Comparison of ENCODE assay signal across 24 cellular contexts in the genomic region with DNA sequence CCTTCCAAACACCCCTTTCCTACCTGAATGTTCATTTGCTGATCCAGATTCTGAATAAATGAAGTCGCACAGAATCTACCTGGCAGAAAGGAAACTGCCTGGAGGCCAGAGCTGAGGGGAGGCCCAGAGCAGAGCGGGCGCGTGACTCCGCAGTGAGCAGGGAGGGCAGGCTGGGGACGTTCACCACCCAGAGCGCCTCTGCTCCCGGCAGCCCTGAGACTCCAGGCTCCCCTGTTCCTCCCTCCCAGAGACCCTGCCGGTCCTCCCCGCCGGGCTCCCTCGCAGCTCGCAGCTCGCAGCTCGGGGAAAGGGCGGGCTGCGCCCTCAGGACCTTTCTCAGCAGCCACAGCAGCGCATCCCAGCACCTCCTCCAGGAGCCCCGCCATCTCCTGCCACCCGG.
DNase-seq lines count a peak whose midpoint lies in the region; ATAC-seq and TF ChIP-seq lines count a peak whose summit lies in the region.
"Had no signal": no experiment of that assay in that cellular context is flagged by ENCODE, and none has a peak within 500 bp of the region (broad histone marks: within the 10 kb centered on the region; RNA-seq: fewer than 3 reads in every experiment).

No MANE protein-coding gene starts in this region.

- CTCF ChIA-PET in OCI-LY7 (lab: Charles Lee; ENCODE audit: unreplicated experiment), result no interaction called here

- no peak for TF ChIP-seq POLR2A in tibial nerve (IDR thresholded peaks at IDR 0.05)

- no peak overlapping the region for H3K27ac Mint-ChIP-seq in activated CD4-positive, alpha-beta T cell treated with anti-CD3 and anti-CD28 coated beads, Interleukin-2, amount 10 ng/mL, durations not matched to agents 24 days and 14 days
- H3K27ac Mint-ChIP-seq: T-helper 17 cell had no signal

- H3K9me3 Mint-ChIP-seq in activated CD4-positive, alpha-beta T cell treated with anti-CD3 and anti-CD28 coated beads, Interleukin-2, amount 10 ng/mL, durations not matched to agents 24 days and 14 days, result peaks cover 3% of the 10 kb centered on the region

- H3K9me3 ChIP-seq in psoas muscle (no peaks in the 10 kb centered on the region), tibial nerve (peaks cover 0 to 15% (median 0%) of the 10 kb centered on the region in 4 donors), OCI-LY7 (ENCODE audit: low read length) (no peaks in the 10 kb centered on the region)
- H3K9me3 ChIP-seq: neutrophil, SJSA1 had no signal

- H3K79me2 ChIP-seq in OCI-LY7 (ENCODE audit: insufficient read depth, low read depth, low read length), result no peaks in the 10 kb centered on the region

- H3K4me1 ChIP-seq in psoas muscle (no peaks in the 10 kb centered on the region), tibial nerve (peaks cover 0 to 47% (median 14%) of the 10 kb centered on the region in 4 donors), OCI-LY7 (ENCODE audit: insufficient read depth, low read length, poor library complexity, severe bottlenecking) (no peaks in the 10 kb centered on the region)
- H3K4me1 ChIP-seq: SJSA1 had no signal

- no peak overlapping the region for H3K4me3 ChIP-seq in psoas muscle
- H3K4me3 ChIP-seq in tibial nerve, result no peak overlapping the region
- H3K4me3 ChIP-seq in OCI-LY7 (ENCODE audit: low read depth, low read length, poor library complexity, severe bottlenecking), result no peak overlapping the region
- H3K4me3 ChIP-seq: SJSA1 had no signal

- H3K36me3 ChIP-seq in psoas muscle (ENCODE audit: insufficient read depth in 1 of 2, low read depth in 1 of 2) (no peaks in the 10 kb centered on the region), tibial nerve (no peaks in the 10 kb centered on the region), OCI-LY7 (ENCODE audit: insufficient read depth, low read length) (no peaks in the 10 kb centered on the region)
- H3K36me3 ChIP-seq: neutrophil, SJSA1, WERI-Rb-1 had no signal

- H3K9me2 ChIP-seq in OCI-LY7 (ENCODE audit: insufficient read depth, low read length), result no peaks in the 10 kb centered on the region

- H3K4me3 Mint-ChIP-seq in activated CD4-positive, alpha-beta T cell treated with anti-CD3 and anti-CD28 coated beads, Interleukin-2, amount 10 ng/mL, durations not matched to agents 24 days and 14 days, result no peak overlapping the region
- H3K4me3 Mint-ChIP-seq: CD8-positive, alpha-beta memory T cell; T-helper 17 cell had no signal

- 93 to 96% (median 96%) methylated on average over 19 to 20 of the region's 20 CpGs for WGBS in psoas muscle, 3 donors
- WGBS in tibial nerve, 2 donors, result 92 to 93% methylated on average over 20 of the region's 20 CpGs

- TF ChIP-seq CTCF in psoas muscle (IDR thresholded peaks at IDR 0.05) (no peak), tibial nerve (IDR thresholded peaks at IDR 0.05) (no peak), OCI-LY7 (conservative IDR thresholded peaks at IDR 0.05; ENCODE audit: low read length) (no peak)

- H4K20me1 ChIP-seq in OCI-LY7 (ENCODE audit: insufficient read depth, low read length), result no peaks in the 10 kb centered on the region

- no peaks in the 10 kb centered on the region for H3K27me3 ChIP-seq in psoas muscle (ENCODE audit: insufficient read depth in 3 of 3, low read length in 2 of 3)
- H3K27me3 ChIP-seq in tibial nerve, result no peaks in the 10 kb centered on the region
- H3K27me3 ChIP-seq: SJSA1 had no signal

- H3K4me1 Mint-ChIP-seq in activated CD4-positive, alpha-beta T cell treated with anti-CD3 and anti-CD28 coated beads, Interleukin-2, amount 10 ng/mL, durations not matched to agents 24 days and 14 days, result peaks cover 23% of the 10 kb centered on the region

- intact Hi-C loops in activated CD4-positive, alpha-beta T cell treated with anti-CD3 and anti-CD28 coated beads, Interleukin-2, amount 10 ng/mL, durations not matched to agents 24 days and 14 days (cut with micrococcal nuclease), result no loop called here
- intact Hi-C loops in left ventricle myocardium superior (cut with micrococcal nuclease), result no loop called here
- intact Hi-C loops in psoas muscle (cut with DNase I), result no loop called here
- intact Hi-C loops in OCI-LY7 (cut with micrococcal nuclease; ENCODE audit: unreplicated experiment), result no loop called here

- peaks cover 17% of the 10 kb centered on the region for H3K27me3 Mint-ChIP-seq in activated CD4-positive, alpha-beta T cell treated with anti-CD3 and anti-CD28 coated beads, Interleukin-2, amount 10 ng/mL, durations not matched to agents 24 days and 14 days

- TF ChIP-seq EP300 in tibial nerve (IDR thresholded peaks at IDR 0.05), result no peak

- no peak overlapping the region for H3K4me2 ChIP-seq in OCI-LY7 (ENCODE audit: low read length)

- BruUV-seq in OCI-LY7 (replicated peaks; lab: Mats Ljungman, UMichigan), result no TSS peak

- no peak overlapping the region for H2AFZ ChIP-seq in OCI-LY7 (ENCODE audit: low read length)

- ATAC-seq in left ventricle myocardium superior (peak; percentile 19), psoas muscle (no peak)
- ATAC-seq: left colon, T-helper 17 cell had no signal

- H3K27ac ChIP-seq in psoas muscle (peak overlapping the region; percentile 58), tibial nerve (peak overlapping the region; percentile 72 to 91 (median 86)), OCI-LY7 (ENCODE audit: low read depth, low read length, poor library complexity, severe bottlenecking) (no peak overlapping the region)
- H3K27ac ChIP-seq: 22Rv1, epithelial cell of prostate, neutrophil, SJSA1, WERI-Rb-1 had no signal

- POLR2A ChIA-PET in OCI-LY7 (lab: Charles Lee), result no interaction called here

- peak; percentile 39 for DNase-seq in activated CD4-positive, alpha-beta T cell treated with anti-CD3 and anti-CD28 coated beads, Interleukin-2, amount 10 ng/mL, durations not matched to agents 24 days and 14 days
- DNase-seq in activated CD4-positive, alpha-beta T cell treated with anti-CD3 and anti-CD28 coated beads, Interleukin-2, amount 50 U/mL, for 1 hour, result no peak
- peak; percentile 30 for DNase-seq in left ventricle myocardium superior
- no peak for DNase-seq in psoas muscle
- no peak for DNase-seq in tibial nerve (ENCODE audit: low spot score in 2 of 2)
- DNase-seq in NCI-H1417 (lab: John Stamatoyannopoulos, UW), result no peak
- DNase-seq in NCI-H345 (lab: John Stamatoyannopoulos, UW), result no peak
- no peak for DNase-seq in OCI-LY7 (ENCODE audit: low spot score)
- DNase-seq: activated CD4-positive, alpha-beta T cell treated with anti-CD3 and anti-CD28 coated beads, Interleukin-2, amount 50 U/mL, for 4 hours; activated gamma-delta T cell; AML-193; amniotic stem cell; caudate nucleus; CD8-positive, alpha-beta memory T cell; DMS79; NCI-H774; retina; T-helper 17 cell; WERI-Rb-1 had no signal

- H3K36me3 Mint-ChIP-seq in activated CD4-positive, alpha-beta T cell treated with anti-CD3 and anti-CD28 coated beads, Interleukin-2, amount 10 ng/mL, durations not matched to agents 24 days and 14 days (ENCODE audit: low read depth), result no peaks in the 10 kb centered on the region

Comparison
In these comparisons a context has a peak if more than half of its experiments do, and no peak if none do; other contexts are left out.
1. DNase-seq: peak in activated CD4-positive, alpha-beta T cell treated with anti-CD3 and anti-CD28 coated beads, Interleukin-2, amount 10 ng/mL, durations not matched to agents 24 days and 14 days (single experiment) and left ventricle myocardium superior (single experiment); none in activated CD4-positive, alpha-beta T cell treated with anti-CD3 and anti-CD28 coated beads, Interleukin-2, amount 50 U/mL, for 1 hour (single experiment), psoas muscle (0 of 2), tibial nerve (0 of 2), NCI-H1417 (0 of 3), NCI-H345 (single experiment) and OCI-LY7 (single experiment).